In genomic region chr14:74682169-74682952, GRCh38 we compare ENCODE assay signal across 3 cellular contexts.
TF ChIP-seq lines count a peak whose summit lies in the region.

No MANE protein-coding gene starts in this region.

TF ChIP-seq in A549, 52 proteins besides CTCF, POLR2A, EP300 and RAD21:
- TF ChIP-seq MAFK (IDR thresholded peaks at IDR 0.05; ENCODE audit: partially characterized antibody) (peak; percentile 98), ZFP36 (IDR thresholded peaks at IDR 0.05; ENCODE audit: borderline replicate concordance, partially characterized antibody) (no peak), ZC3H11A (IDR thresholded peaks at IDR 0.05) (no peak), NFE2L2 (conservative IDR thresholded peaks at IDR 0.05; ENCODE audit: low read length) (peak; percentile 90)

TF ChIP-seq in IMR-90, 13 proteins besides CTCF, POLR2A, EP300 and RAD21:
- TF ChIP-seq MAFK (IDR thresholded peaks at IDR 0.05; ENCODE audit: low read depth, low read length) (peak; percentile 98), CEBPB (IDR thresholded peaks at IDR 0.05; ENCODE audit: low read depth, low read length) (no peak), NFE2L2 (IDR thresholded peaks at IDR 0.05; ENCODE audit: low read depth, low read length) (peak; percentile 95)

TF ChIP-seq in H1, 55 proteins besides CTCF, POLR2A, EP300 and RAD21:
- TF ChIP-seq MAFK (IDR thresholded peaks at IDR 0.05; ENCODE audit: low read depth, low read length) (peak; percentile 90), PHF8 (conservative IDR thresholded peaks at IDR 0.05; ENCODE audit: low read depth, low read length) (no peak), TCF12 (IDR thresholded peaks at IDR 0.05; ENCODE audit: low read depth, low read length) (no peak), RBBP5 (IDR thresholded peaks at IDR 0.05; ENCODE audit: borderline replicate concordance, low read depth, low read length) (no peak), BACH1 (IDR thresholded peaks at IDR 0.05; ENCODE audit: low read length) (peak; percentile 83)
TF ChIP-seq in H1: peak in this region for 2.
